In the genomic region with DNA sequence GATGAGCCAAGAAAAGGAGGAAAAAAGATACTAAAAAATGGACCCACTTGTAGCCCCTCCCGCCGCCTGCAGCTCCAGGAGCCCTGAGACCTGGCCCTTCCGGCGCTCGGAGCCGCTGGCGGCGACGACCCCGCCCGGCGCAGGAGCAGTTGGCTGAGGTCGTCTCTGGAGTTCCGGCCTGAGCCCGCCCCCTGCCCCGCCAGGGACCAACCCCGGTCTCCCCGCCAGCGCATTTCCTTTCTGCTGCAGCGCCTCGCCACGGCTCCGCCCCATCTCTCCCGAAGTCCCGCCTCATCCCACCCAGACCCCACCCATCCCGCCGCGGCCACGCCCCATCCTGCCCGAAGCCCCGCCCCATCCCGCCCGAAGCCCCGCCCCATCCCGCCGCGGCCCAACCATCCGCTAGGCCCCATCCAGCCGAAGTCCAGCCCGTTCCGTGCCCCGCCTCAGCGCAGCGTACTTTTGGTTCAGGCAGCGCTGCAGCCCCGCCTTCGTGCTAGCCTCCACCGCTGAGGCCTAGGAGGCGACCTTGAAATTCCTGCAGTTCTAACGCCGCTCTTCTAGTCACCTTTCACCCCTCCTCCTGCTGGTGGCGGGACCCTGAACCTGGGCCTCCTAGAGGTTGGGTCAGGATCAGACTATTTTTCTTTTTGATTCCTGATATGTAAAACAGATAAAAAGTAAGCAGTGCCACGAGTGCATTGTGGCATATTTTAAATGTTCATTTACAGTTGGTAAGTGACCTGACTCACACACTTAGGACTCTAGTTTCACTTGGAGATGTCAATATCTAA, we compare ENCODE assay signal across 1 cellular context.
TF ChIP-seq lines count a peak whose summit lies in the region.

A gene with protein sequence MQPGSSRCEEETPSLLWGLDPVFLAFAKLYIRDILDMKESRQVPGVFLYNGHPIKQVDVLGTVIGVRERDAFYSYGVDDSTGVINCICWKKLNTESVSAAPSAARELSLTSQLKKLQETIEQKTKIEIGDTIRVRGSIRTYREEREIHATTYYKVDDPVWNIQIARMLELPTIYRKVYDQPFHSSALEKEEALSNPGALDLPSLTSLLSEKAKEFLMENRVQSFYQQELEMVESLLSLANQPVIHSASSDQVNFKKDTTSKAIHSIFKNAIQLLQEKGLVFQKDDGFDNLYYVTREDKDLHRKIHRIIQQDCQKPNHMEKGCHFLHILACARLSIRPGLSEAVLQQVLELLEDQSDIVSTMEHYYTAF (minus strand): TSS at position 132 of the 794 bp plus-strand sequence. CDS start 590 bp downstream, outside the sequence.

TF ChIP-seq in HepG2, 621 proteins besides CTCF, POLR2A, EP300 and RAD21 (continued from another document):
- TF ChIP-seq, protein P1, sequence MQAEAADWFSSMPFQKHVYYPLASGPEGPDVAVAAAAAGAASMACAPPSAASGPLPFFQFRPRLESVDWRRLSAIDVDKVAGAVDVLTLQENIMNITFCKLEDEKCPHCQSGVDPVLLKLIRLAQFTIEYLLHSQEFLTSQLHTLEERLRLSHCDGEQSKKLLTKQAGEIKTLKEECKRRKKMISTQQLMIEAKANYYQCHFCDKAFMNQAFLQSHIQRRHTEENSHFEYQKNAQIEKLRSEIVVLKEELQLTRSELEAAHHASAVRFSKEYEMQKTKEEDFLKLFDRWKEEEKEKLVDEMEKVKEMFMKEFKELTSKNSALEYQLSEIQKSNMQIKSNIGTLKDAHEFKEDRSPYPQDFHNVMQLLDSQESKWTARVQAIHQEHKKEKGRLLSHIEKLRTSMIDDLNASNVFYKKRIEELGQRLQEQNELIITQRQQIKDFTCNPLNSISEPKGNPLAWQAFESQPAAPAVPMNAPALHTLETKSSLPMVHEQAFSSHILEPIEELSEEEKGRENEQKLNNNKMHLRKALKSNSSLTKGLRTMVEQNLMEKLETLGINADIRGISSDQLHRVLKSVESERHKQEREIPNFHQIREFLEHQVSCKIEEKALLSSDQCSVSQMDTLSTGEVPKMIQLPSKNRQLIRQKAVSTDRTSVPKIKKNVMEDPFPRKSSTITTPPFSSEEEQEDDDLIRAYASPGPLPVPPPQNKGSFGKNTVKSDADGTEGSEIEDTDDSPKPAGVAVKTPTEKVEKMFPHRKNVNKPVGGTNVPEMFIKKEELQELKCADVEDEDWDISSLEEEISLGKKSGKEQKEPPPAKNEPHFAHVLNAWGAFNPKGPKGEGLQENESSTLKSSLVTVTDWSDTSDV (CRISPR knock-in tag; IDR thresholded peaks at IDR 0.05), result no peak
- TF ChIP-seq PRMT3 (CRISPR knock-in tag; IDR thresholded peaks at IDR 0.05; ENCODE audit: borderline replicate concordance, low read depth) (no peak), SIX1 (CRISPR knock-in tag; IDR thresholded peaks at IDR 0.05; ENCODE audit: borderline replicate concordance) (no peak; the same call in 1 of the 2 replicates), ZNF619 (CRISPR knock-in tag; IDR thresholded peaks at IDR 0.05) (no peak), ZNF569 (CRISPR knock-in tag; IDR thresholded peaks at IDR 0.05; ENCODE audit: borderline replicate concordance) (no peak; the same call in 1 of the 2 replicates), GTF2F1 (IDR thresholded peaks at IDR 0.05; ENCODE audit: low read length) (no peak), TMF1 (CRISPR knock-in tag; IDR thresholded peaks at IDR 0.05; ENCODE audit: low read depth) (0 out of 2 replicates have a peak, but pooled peaks have one; percentile 14), ZMYM4 (CRISPR knock-in tag; IDR thresholded peaks at IDR 0.05) (peak; percentile 93), ZFP37 (CRISPR knock-in tag; IDR thresholded peaks at IDR 0.05; ENCODE audit: borderline replicate concordance) (no peak), NONO (IDR thresholded peaks at IDR 0.05) (no peak), NONO (CRISPR knock-in tag; conservative IDR thresholded peaks at IDR 0.05) (no peak; the same call in 1 of the 2 replicates), ZNF598 (CRISPR knock-in tag; IDR thresholded peaks at IDR 0.05; ENCODE audit: borderline replicate concordance) (no peak), ZNF205 (CRISPR knock-in tag; IDR thresholded peaks at IDR 0.05) (no peak)
- TF ChIP-seq, protein P2, sequence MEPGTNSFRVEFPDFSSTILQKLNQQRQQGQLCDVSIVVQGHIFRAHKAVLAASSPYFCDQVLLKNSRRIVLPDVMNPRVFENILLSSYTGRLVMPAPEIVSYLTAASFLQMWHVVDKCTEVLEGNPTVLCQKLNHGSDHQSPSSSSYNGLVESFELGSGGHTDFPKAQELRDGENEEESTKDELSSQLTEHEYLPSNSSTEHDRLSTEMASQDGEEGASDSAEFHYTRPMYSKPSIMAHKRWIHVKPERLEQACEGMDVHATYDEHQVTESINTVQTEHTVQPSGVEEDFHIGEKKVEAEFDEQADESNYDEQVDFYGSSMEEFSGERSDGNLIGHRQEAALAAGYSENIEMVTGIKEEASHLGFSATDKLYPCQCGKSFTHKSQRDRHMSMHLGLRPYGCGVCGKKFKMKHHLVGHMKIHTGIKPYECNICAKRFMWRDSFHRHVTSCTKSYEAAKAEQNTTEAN (CRISPR knock-in tag; conservative IDR thresholded peaks at IDR 0.05), result peak; percentile 57; the same call in 1 of the 2 replicates
- TF ChIP-seq, protein P3, sequence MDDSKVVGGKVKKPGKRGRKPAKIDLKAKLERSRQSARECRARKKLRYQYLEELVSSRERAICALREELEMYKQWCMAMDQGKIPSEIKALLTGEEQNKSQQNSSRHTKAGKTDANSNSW (CRISPR knock-in tag; IDR thresholded peaks at IDR 0.05; ENCODE audit: borderline replicate concordance), result no peak
